ENCODE assay signal across 8 cellular contexts in genomic region chr12:75978677-75979076, GRCh38. TPM values are rescaled to one million over a fixed set of nuclear protein-coding genes. Genes with fewer than 3 reads are reported as not detected.
DNase-seq lines count a peak whose midpoint lies in the region; ATAC-seq and TF ChIP-seq lines count a peak whose summit lies in the region.

No MANE protein-coding gene starts in this region.

- H3K9me3 Mint-ChIP-seq in effector memory CD8-positive, alpha-beta T cell = no peaks in the 10 kb centered on the region

- no peak for TF ChIP-seq CTCF in DND-41 (IDR thresholded peaks at IDR 0.05; ENCODE audit: borderline replicate concordance, extremely low read depth, low read length, poor library complexity, severe bottlenecking)
- TF ChIP-seq CTCF in SK-N-SH (IDR thresholded peaks at IDR 0.05) = no peak
- no peak for TF ChIP-seq CTCF in sigmoid colon (IDR thresholded peaks at IDR 0.05)

- H3K27ac Mint-ChIP-seq in effector memory CD8-positive, alpha-beta T cell = peak overlapping the region; percentile 86 to 95

- H3K9me3 ChIP-seq in DND-41 (ENCODE audit: insufficient read depth, low read length, severe bottlenecking) (no peaks in the 10 kb centered on the region), SK-N-SH (no peaks in the 10 kb centered on the region), sigmoid colon (no peaks in the 10 kb centered on the region)

- peak overlapping the region; percentile 22; the same call in 1 of the 2 replicates for H2AFZ ChIP-seq in DND-41 (ENCODE audit: low read depth, low read length)
- H2AFZ ChIP-seq in SK-N-SH (ENCODE audit: low read depth) = peak overlapping the region; percentile 45; the same call in 1 of the 2 replicates

- H3K36me3 Mint-ChIP-seq in effector memory CD8-positive, alpha-beta T cell (ENCODE audit: insufficient read depth) = peaks cover 3% of the 10 kb centered on the region

- H3K27ac ChIP-seq in DND-41 (ENCODE audit: low read length) (no peak overlapping the region), SK-N-SH (ENCODE audit: low read depth in 2 of 2, low read length in 1 of 2) (peak overlapping the region; percentile 82 to 99; a peak in 3 of 4 replicates), sigmoid colon (peak overlapping the region; percentile 53 to 71 (median 67))

- H3K9ac ChIP-seq in DND-41 (ENCODE audit: low read depth, low read length) (no peak overlapping the region), SK-N-SH (peak overlapping the region; percentile 64)

- TF ChIP-seq RAD21 in SK-N-SH (IDR thresholded peaks at IDR 0.05; ENCODE audit: low read length) = no peak

- H3K4me1 Mint-ChIP-seq in effector memory CD8-positive, alpha-beta T cell (ENCODE audit: low read depth in 2 of 2) = peaks cover 24 to 32% of the 10 kb centered on the region in 2 donors

- no peak for TF ChIP-seq POLR2A in sigmoid colon (IDR thresholded peaks at IDR 0.05)

- H3K4me2 ChIP-seq in DND-41 (ENCODE audit: insufficient read depth, low read length) (no peak overlapping the region), SK-N-SH (peak overlapping the region; percentile 45)

- intact Hi-C loops in sigmoid colon (cut with DNase I) = no loop called here

- H3K79me2 ChIP-seq in DND-41 (ENCODE audit: insufficient read depth, low read length) (no peaks in the 10 kb centered on the region), SK-N-SH (ENCODE audit: insufficient read depth) (no peaks in the 10 kb centered on the region)

- TF ChIP-seq EP300 in SK-N-SH (IDR thresholded peaks at IDR 0.05; ENCODE audit: borderline replicate concordance in 1 of 2, low read depth in 1 of 2, low read length in 1 of 2) = no peak
- TF ChIP-seq EP300 in sigmoid colon (IDR thresholded peaks at IDR 0.05) = no peak

- H3K4me3 ChIP-seq in DND-41 (ENCODE audit: low read depth in 1 of 2, low read length in 2 of 2) = no peak overlapping the region
- no peak overlapping the region for H3K4me3 ChIP-seq in SK-N-SH (ENCODE audit: low read depth in 2 of 2, low read length in 1 of 2)
- no peak overlapping the region for H3K4me3 ChIP-seq in sigmoid colon

- POLR2A ChIA-PET in SK-N-SH (lab: Yijun Ruan, JAX) = interaction anchor here (0.6 kb wide), 1 partner anchor 424 kb away, joined by 3 read pairs; no protein-coding TSS in a partner anchor

- H3K27me3 ChIP-seq in DND-41 (ENCODE audit: insufficient read depth, low read length, poor library complexity) (no peaks in the 10 kb centered on the region), SK-N-SH (ENCODE audit: insufficient read depth) (no peaks in the 10 kb centered on the region), sigmoid colon (no peaks in the 10 kb centered on the region)

- H3K27me3 Mint-ChIP-seq in effector memory CD8-positive, alpha-beta T cell = no peaks in the 10 kb centered on the region

- H3K9me2 ChIP-seq in SK-N-SH = no peaks in the 10 kb centered on the region

- DNase-seq in DND-41 = no peak
- DNase-seq in SK-N-SH = no peak
- no peak for DNase-seq in effector memory CD8-positive, alpha-beta T cell
- no peak for DNase-seq in sigmoid colon
- no peak for DNase-seq in DMS79 (lab: John Stamatoyannopoulos, UW)
- DNase-seq in putamen (ENCODE audit: low spot score) = no peak
- DNase-seq in MV-4-11 (lab: John Stamatoyannopoulos, UW) = no peak

- peak overlapping the region; percentile 43 to 64 for H3K4me3 Mint-ChIP-seq in effector memory CD8-positive, alpha-beta T cell

- H3K36me3 ChIP-seq in DND-41 (ENCODE audit: insufficient read depth, low read length) (no peaks in the 10 kb centered on the region), SK-N-SH (replicated peaks in 1 of 2; ENCODE audit: control insufficient read depth in 1 of 2, insufficient read depth in 2 of 2, low read length in 1 of 2) (no peaks in the 10 kb centered on the region), sigmoid colon (no peaks in the 10 kb centered on the region)

- CTCF ChIA-PET in SK-N-SH (lab: Yijun Ruan, JAX) = interaction anchor here (1.3 kb wide), 1 partner anchor 16 kb away, joined by 3 read pairs; no protein-coding TSS in a partner anchor

- H3K4me1 ChIP-seq in DND-41 (ENCODE audit: insufficient read depth, low read length) (peaks cover 15% of the 10 kb centered on the region), SK-N-SH (ENCODE audit: control insufficient read depth in 1 of 2, insufficient read depth in 2 of 2, low read depth in 1 of 2, low read length in 1 of 2) (peaks cover 0 to 30% of the 10 kb centered on the region in 2 experiments), sigmoid colon (peaks cover 0 to 18% (median 14%) of the 10 kb centered on the region in 4 donors)

- H4K20me1 ChIP-seq in DND-41 (ENCODE audit: insufficient read depth, low read length) (no peaks in the 10 kb centered on the region), SK-N-SH (ENCODE audit: insufficient read depth) (no peaks in the 10 kb centered on the region)

- ATAC-seq in DND-41 (ENCODE audit: insufficient read depth, low read depth) (no peak), HG03025 (IDR thresholded peaks at IDR 0.05; ENCODE audit: low FRiP score, unreplicated experiment) (no peak)
- no peak for ATAC-seq in effector memory CD8-positive, alpha-beta T cell (replicated peaks)

- WGBS in SK-N-SH (ENCODE audit: low lambda C conversion rate) = 86% methylated on average over 3 of the region's 3 CpGs
- 79 to 92% methylated on average over 3 of the region's 3 CpGs for WGBS in sigmoid colon, 2 donors

- H3F3A ChIP-seq in SK-N-SH (replicated peaks; ENCODE audit: insufficient read depth) = peaks cover 24% of the 10 kb centered on the region

TF ChIP-seq in SK-N-SH, 30 proteins besides CTCF, POLR2A, EP300 and RAD21:
- TF ChIP-seq MXI1 (IDR thresholded peaks at IDR 0.05; ENCODE audit: low read depth, low read length) = no peak
- no peak for TF ChIP-seq IRF3 (IDR thresholded peaks at IDR 0.05; ENCODE audit: low read depth, low read length)
- no peak for TF ChIP-seq RCOR1 (IDR thresholded peaks at IDR 0.05; ENCODE audit: low read length)

RNA-seq across cellular contexts. Expression of gene PHLDA1, which starts 52.9 kb away (rescaled TPM):
- polyA plus RNA-seq in SK-N-SH (2012; rRNA removed) (21.6 and 26.2 TPM in 2 replicates), sigmoid colon (1 to 10 TPM; 2.4 to 6.6 (median 4.2) TPM)
- polyA plus RNA-seq in SK-N-SH (2012; cell fraction: cytosol; rRNA removed) = 20.1 and 20.3 TPM in 2 replicates
- 19.8 and 24.5 TPM in 2 replicates for polyA plus RNA-seq in SK-N-SH (2012; cell fraction: nucleus; rRNA removed)
- 10 to 100 TPM in 1 of 4 donors, 1 to 10 TPM in 3; 3.6 to 10.9 (median 5.3) TPM for total RNA-seq in sigmoid colon
